In the genomic region with DNA sequence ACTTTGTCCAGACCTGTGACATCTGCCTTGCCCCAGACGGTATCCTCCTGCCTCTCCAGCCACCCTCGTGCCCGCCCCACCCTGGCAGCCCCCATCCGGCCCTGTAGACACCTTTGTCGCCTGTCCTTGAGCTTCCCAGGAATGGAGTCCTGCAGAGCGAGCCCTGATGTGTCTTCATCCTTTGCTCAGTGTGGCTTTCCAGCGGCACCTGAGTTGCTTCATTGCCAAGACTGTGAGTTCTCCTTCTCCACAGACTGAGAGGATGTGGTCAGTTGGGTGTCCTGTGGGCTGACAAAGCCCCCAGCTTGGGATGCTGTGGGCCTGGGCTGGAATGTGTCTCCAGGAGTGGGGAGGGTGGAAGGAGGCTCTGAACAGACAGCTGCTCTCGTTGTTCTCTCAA, we compare ENCODE assay signal across 36 cellular contexts. TPM values are rescaled to one million over a fixed set of nuclear protein-coding genes. Genes with fewer than 3 reads are reported as not detected.
"Had no signal": no experiment of that assay in that cellular context is flagged by ENCODE, and none has a peak within 500 bp of the region (broad histone marks: within the 10 kb centered on the region; RNA-seq: fewer than 3 reads in every experiment).

No MANE protein-coding gene starts in this region.

- H3K4me3 Mint-ChIP-seq: activated CD8-positive, alpha-beta T cell treated with anti-CD3 and anti-CD28 coated beads for 36 hours; activated naive CD4-positive, alpha-beta T cell treated with anti-CD3 and anti-CD28 coated beads for 36 hours; activated T-cell treated with anti-CD3 and anti-CD28 coated beads, Interleukin-2, amount 50 U/mL, for 24 hours had no signal

- H3K4me1 ChIP-seq: adrenal gland, body of pancreas, breast epithelium, Peyer's patch had no signal

- H3K27ac Mint-ChIP-seq: activated CD8-positive, alpha-beta T cell treated with anti-CD3 and anti-CD28 coated beads for 36 hours; activated naive CD4-positive, alpha-beta T cell treated with anti-CD3 and anti-CD28 coated beads for 36 hours; activated T-cell treated with anti-CD3 and anti-CD28 coated beads, Interleukin-2, amount 50 U/mL, for 24 hours had no signal

- H3K27me3 ChIP-seq: adrenal gland, body of pancreas, breast epithelium, Peyer's patch had no signal

- H3K27ac ChIP-seq: adrenal gland, body of pancreas, breast epithelium, Peyer's patch, WERI-Rb-1 had no signal

- H3K9me3 Mint-ChIP-seq: activated CD8-positive, alpha-beta T cell treated with anti-CD3 and anti-CD28 coated beads for 36 hours; activated naive CD4-positive, alpha-beta T cell treated with anti-CD3 and anti-CD28 coated beads for 36 hours; activated naive CD4-positive, alpha-beta T cell treated with anti-CD3 and anti-CD28 coated beads, Interleukin-2, amount 50 U/mL, for 72 hours; activated T-cell treated with anti-CD3 and anti-CD28 coated beads, Interleukin-2, amount 50 U/mL, for 24 hours had no signal

- H3K36me3 Mint-ChIP-seq: activated naive CD4-positive, alpha-beta T cell treated with anti-CD3 and anti-CD28 coated beads, Interleukin-2, amount 50 U/mL, for 72 hours had no signal

- H3K4me3 ChIP-seq: adrenal gland, body of pancreas, breast epithelium, Peyer's patch had no signal

- FAIRE-seq: astrocyte had no signal

- DNase-seq: activated CD4-positive, alpha-beta T cell treated with anti-CD3 and anti-CD28 coated beads for 1 hour; activated CD4-positive, alpha-beta T cell treated with anti-CD3 and anti-CD28 coated beads for 48 hours; activated CD4-positive, alpha-beta T cell treated with anti-CD3 and anti-CD28 coated beads, Interleukin-2, amount 50 U/mL, for 4 hours; activated CD4-positive, CD25-positive, alpha-beta regulatory T cell; activated CD8-positive, alpha-beta T cell treated with anti-CD3 and anti-CD28 coated beads for 36 hours; activated gamma-delta T cell treated with Interleukin-2 at 50 U/mL for 16 hours; activated naive CD4-positive, alpha-beta T cell treated with anti-CD3 and anti-CD28 coated beads for 36 hours; activated T-cell treated with anti-CD3 and anti-CD28 coated beads, Interleukin-2, amount 50 U/mL, for 24 hours; adrenal gland; body of pancreas; caudate nucleus; Kasumi-1; KG1; NCI-H1092 treated with DMSO at 0.1 percent for 48 hours; NCI-H1417; NCI-H146; NCI-H187; NCI-H2029 treated with DMSO at 0.1 percent for 48 hours; NCI-H2107; NCI-H2171; NCI-H510A; NCI-H526; NCI-H748 treated with DMSO at 0.1 percent for 48 hours; NK-92 treated with Interleukin-12 subunit alpha and Interleukin-12 subunit beta, amount 100 ng/mL, for 24 hours; PC-3; Peyer's patch; Right ventricle myocardium superior; SW 1271; T-helper 1 cell; T-helper 2 cell; T-helper 9 cell; WERI-Rb-1 had no signal

- H3K36me3 ChIP-seq: adrenal gland, breast epithelium, Peyer's patch, WERI-Rb-1 had no signal

- H3K9me3 ChIP-seq: adrenal gland, body of pancreas, breast epithelium, Peyer's patch had no signal

RNA-seq across cellular contexts. Expression of gene CST4, which starts 1.7 kb away (rescaled TPM):
- total RNA-seq: activated CD8-positive, alpha-beta memory T cell treated with anti-CD3 and anti-CD28 coated beads for 36 hours; activated CD8-positive, alpha-beta T cell treated with anti-CD3 and anti-CD28 coated beads for 36 hours; activated naive CD4-positive, alpha-beta T cell treated with anti-CD3 and anti-CD28 coated beads for 36 hours; activated naive CD4-positive, alpha-beta T cell treated with anti-CD3 and anti-CD28 coated beads, Interleukin-2, amount 50 U/mL, for 72 hours; adrenal gland; astrocyte; body of pancreas; breast epithelium; Peyer's patch; Right ventricle myocardium superior had no signal
